In the genomic region with DNA sequence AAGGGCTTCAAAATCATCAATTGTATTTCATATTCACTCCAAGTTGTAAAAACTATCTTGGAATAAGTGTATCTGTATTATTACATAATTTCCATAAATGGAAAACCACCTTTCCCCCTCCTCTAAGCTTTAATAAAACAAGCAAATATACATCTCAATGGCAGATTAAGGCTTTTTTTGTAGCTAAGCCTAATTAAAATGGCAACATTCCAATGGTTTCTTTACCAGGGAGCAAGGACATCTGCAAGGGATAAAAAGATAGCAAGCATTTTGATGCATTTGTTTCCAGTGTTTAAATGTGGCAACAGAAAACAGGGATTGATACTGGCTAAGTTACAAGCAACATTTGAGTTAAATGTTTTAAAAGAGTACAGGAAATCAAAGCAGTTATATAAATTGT, we compare ENCODE assay signal across 25 cellular contexts.
"Had no signal": no experiment of that assay in that cellular context is flagged by ENCODE, and none has a peak within 500 bp of the region (broad histone marks: within the 10 kb centered on the region; RNA-seq: fewer than 3 reads in every experiment).

No MANE protein-coding gene starts in this region.

- H3K27me3 ChIP-seq: foreskin keratinocyte, gastroesophageal sphincter, heart left ventricle, hepatocyte, right lobe of liver, suprapubic skin, transverse colon, upper lobe of right lung, uterus had no signal

- H3K36me3 ChIP-seq: gastroesophageal sphincter, heart left ventricle, lower lobe of right lung, pancreas, right lobe of liver, suprapubic skin, transverse colon, upper lobe of right lung, uterus had no signal

- H3K4me1 ChIP-seq: foreskin keratinocyte, gastroesophageal sphincter, heart left ventricle, lower lobe of right lung, pancreas, right lobe of liver, suprapubic skin, transverse colon, upper lobe of right lung, uterus had no signal

- FAIRE-seq: keratinocyte, pancreas, small intestine had no signal

- H3K9me3 ChIP-seq: gastroesophageal sphincter, heart left ventricle, lower lobe of right lung, pancreas, right lobe of liver, suprapubic skin, transverse colon, upper lobe of right lung, uterus had no signal

- H3K4me2 ChIP-seq: hepatocyte had no signal

- H3K4me3 ChIP-seq: gastroesophageal sphincter, heart left ventricle, hepatocyte, lower lobe of right lung, pancreas, right lobe of liver, suprapubic skin, transverse colon, upper lobe of right lung, uterus had no signal

- ATAC-seq: esophagus mucosa; foreskin keratinocyte; gastroesophageal sphincter; heart left ventricle; left ventricle myocardium superior; lower lobe of right lung; naive thymus-derived CD8-positive, alpha-beta T cell; pancreas; right lobe of liver; stimulated activated naive B cell treated with anti-CD40 and anti-IgM and Interleukin-4, amounts not matched to agents 10 μg/mL and 1 μg/mL and 100 μg/mL, for 72 hours; upper lobe of right lung had no signal

- H3K79me2 ChIP-seq: hepatocyte had no signal

- H2AFZ ChIP-seq: hepatocyte had no signal

- H3K27ac ChIP-seq: epithelial cell of prostate, foreskin keratinocyte, gastroesophageal sphincter, heart left ventricle, hepatocyte, lower lobe of right lung, pancreas, right lobe of liver, suprapubic skin, transverse colon, upper lobe of right lung, uterus had no signal

- DNase-seq: cortex of kidney; effector CD4-positive, alpha-beta T cell; foreskin keratinocyte; heart left ventricle; immature natural killer cell; left ventricle myocardium superior; lower lobe of right lung; nephron progenitor cell; occipital lobe; pancreas; right lobe of liver; small intestine; stimulated activated CD4-positive, alpha-beta T cell treated with anti-CD3 and anti-CD28 coated beads, Interleukin-15, amount 100 ng/mL, for 24 hours; stimulated activated CD4-positive, alpha-beta T cell treated with anti-CD3 and anti-CD28 coated beads, Interleukin-2, amount 100 ng/mL, for 48 hours; stimulated activated naive B cell treated with anti-CD40 and anti-IgM and Interleukin-4, amounts not matched to agents 10 μg/mL and 1 μg/mL and 100 μg/mL, for 72 hours; transverse colon; upper lobe of right lung; uterus had no signal
